26 cellular contexts compared by ENCODE assay signal in genomic region chr5:90930756-90931431, GRCh38.
A peak's percentile ranks its signal among the peaks of the same experiment; 100 is the strongest.
DNase-seq lines count a peak whose midpoint lies in the region; ATAC-seq and TF ChIP-seq lines count a peak whose summit lies in the region.
"Had no signal": no experiment of that assay in that cellular context is flagged by ENCODE, and none has a peak within 500 bp of the region (broad histone marks: within the 10 kb centered on the region; RNA-seq: fewer than 3 reads in every experiment).

No MANE protein-coding gene starts in this region.

- peak overlapping the region; percentile 15 for H3K27ac Mint-ChIP-seq in endodermal cell
- H3K27ac Mint-ChIP-seq: activated naive CD8-positive, alpha-beta T cell treated with anti-CD3 and anti-CD28 coated beads, Interleukin-2, amount 50 U/mL, for 24 hours; CD4-positive, CD25-positive, alpha-beta regulatory T cell had no signal

- peaks cover 14% of the 10 kb centered on the region for H3K4me1 Mint-ChIP-seq in endodermal cell

- no peak overlapping the region for H3K9ac ChIP-seq in endodermal cell (ENCODE audit: extremely low read depth, low read length, poor library complexity, severe bottlenecking)
- H3K9ac ChIP-seq in mesenchymal stem cell (ENCODE audit: low read length) = peak overlapping the region; percentile 60
- H3K9ac ChIP-seq: KMS-11 had no signal

- no peaks in the 10 kb centered on the region for H3K79me1 ChIP-seq in mesenchymal stem cell (replicated peaks; ENCODE audit: low read length, poor library complexity, severe bottlenecking)

- TF ChIP-seq CTCF in cardiac muscle cell (IDR thresholded peaks at IDR 0.05; ENCODE audit: low read depth, low read length) (no peak), endodermal cell (conservative IDR thresholded peaks at IDR 0.05) (no peak), psoas muscle (IDR thresholded peaks at IDR 0.05) (no peak)

- ATAC-seq in Right ventricle myocardium superior (ENCODE audit: poor library complexity) = no peak
- no peak for ATAC-seq in psoas muscle
- ATAC-seq in left ventricle myocardium superior = no peak
- ATAC-seq: activated naive CD8-positive, alpha-beta T cell treated with anti-CD3 and anti-CD28 coated beads, Interleukin-2, amount 50 U/mL, for 24 hours had no signal

- peak overlapping the region in 1 of 2 experiments; percentile 89 for H2BK12ac ChIP-seq in mesenchymal stem cell (ENCODE audit: low read length in 2 of 2)

- H3K27me3 ChIP-seq in cardiac muscle cell = no peaks in the 10 kb centered on the region
- H3K27me3 ChIP-seq in endodermal cell (ENCODE audit: control insufficient read depth, insufficient read depth, low read length, poor library complexity, severe bottlenecking) = no peaks in the 10 kb centered on the region
- no peaks in the 10 kb centered on the region for H3K27me3 ChIP-seq in mesenchymal stem cell (ENCODE audit: control insufficient read depth in 1 of 2, insufficient read depth in 1 of 2, low read length in 2 of 2)
- peaks cover 0 to 2% (median 0%) of the 10 kb centered on the region in 3 donors for H3K27me3 ChIP-seq in psoas muscle (ENCODE audit: insufficient read depth in 3 of 3, low read length in 2 of 3)
- H3K27me3 ChIP-seq: sigmoid colon, testis had no signal

- DNase-seq in cardiac muscle cell (ENCODE audit: low read depth in 1 of 2, low spot score in 1 of 2) = no peak
- no peak for DNase-seq in Right ventricle myocardium superior
- DNase-seq in endodermal cell = no peak
- no peak for DNase-seq in mesenchymal stem cell
- no peak for DNase-seq in psoas muscle
- no peak for DNase-seq in effector CD8-positive, alpha-beta T cell (lab: John Stamatoyannopoulos, UW)
- DNase-seq in left ventricle myocardium superior = no peak
- no peak for DNase-seq in HT-29 (ENCODE audit: low spot score)
- DNase-seq: activated CD4-positive, alpha-beta T cell treated with anti-CD3 and anti-CD28 coated beads for 4 hours; activated CD8-positive, alpha-beta memory T cell treated with anti-CD3 and anti-CD28 coated beads for 24 hours; activated gamma-delta T cell; activated naive CD8-positive, alpha-beta T cell treated with anti-CD3 and anti-CD28 coated beads, Interleukin-2, amount 50 U/mL, for 24 hours; activated T-cell treated with anti-CD3 and anti-CD28 coated beads, Interleukin-2, amount 50 U/mL, for 1 hour; CD4-positive, CD25-positive, alpha-beta regulatory T cell; cerebellar nuclear complex; GOT3; kidney; lower lobe of right lung; MM.1S; NCI-H2081; NCI-H774; sigmoid colon; stimulated activated naive CD4-positive, alpha-beta T cell treated with Interleukin-2 at 50 U/mL for 16 hours; T-helper 2 cell; testis had no signal

- no peak overlapping the region for H3K4me2 ChIP-seq in mesenchymal stem cell (ENCODE audit: low read length, poor library complexity, severe bottlenecking)
- H3K4me2 ChIP-seq: KMS-11 had no signal

- no peak overlapping the region for H4K8ac ChIP-seq in mesenchymal stem cell (ENCODE audit: low read length)

- peak overlapping the region; percentile 34 for H2BK120ac ChIP-seq in mesenchymal stem cell (ENCODE audit: low read depth, low read length)

- H3K4me3 ChIP-seq in cardiac muscle cell (no peak overlapping the region), endodermal cell (ENCODE audit: low read length) (no peak overlapping the region), mesenchymal stem cell (ENCODE audit: insufficient read depth in 1 of 2, low read depth in 1 of 2, low read length in 2 of 2) (no peak overlapping the region), psoas muscle (no peak overlapping the region)
- H3K4me3 ChIP-seq: lower lobe of right lung, sigmoid colon, testis had no signal

- H3K4me1 ChIP-seq in cardiac muscle cell (ENCODE audit: low read depth) (peaks cover 35% of the 10 kb centered on the region), endodermal cell (ENCODE audit: control insufficient read depth, insufficient read depth, low read length) (peaks cover 3% of the 10 kb centered on the region), mesenchymal stem cell (ENCODE audit: control insufficient read depth, insufficient read depth, low read depth, low read length) (no peaks in the 10 kb centered on the region), psoas muscle (no peaks in the 10 kb centered on the region)
- H3K4me1 ChIP-seq: testis had no signal

- no peak overlapping the region for H2AK5ac ChIP-seq in mesenchymal stem cell (ENCODE audit: low read length, severe bottlenecking)

- H3K14ac ChIP-seq in mesenchymal stem cell (ENCODE audit: low read length in 2 of 2) = no peak overlapping the region

- H3K9me3 ChIP-seq in cardiac muscle cell (ENCODE audit: low read depth) = no peaks in the 10 kb centered on the region
- peaks cover 10% of the 10 kb centered on the region for H3K9me3 ChIP-seq in endodermal cell (ENCODE audit: control insufficient read depth, low read length)
- H3K9me3 ChIP-seq in mesenchymal stem cell (ENCODE audit: control insufficient read depth, low read length) = no peaks in the 10 kb centered on the region
- H3K9me3 ChIP-seq in psoas muscle = no peaks in the 10 kb centered on the region
- H3K9me3 ChIP-seq: lower lobe of right lung, sigmoid colon, testis had no signal

- H3K4me3 Mint-ChIP-seq in endodermal cell = no peak overlapping the region
- H3K4me3 Mint-ChIP-seq: activated naive CD8-positive, alpha-beta T cell treated with anti-CD3 and anti-CD28 coated beads, Interleukin-2, amount 50 U/mL, for 24 hours; CD4-positive, CD25-positive, alpha-beta regulatory T cell had no signal

- peaks cover 14% of the 10 kb centered on the region for H3K9me3 Mint-ChIP-seq in endodermal cell
- H3K9me3 Mint-ChIP-seq: activated naive CD8-positive, alpha-beta T cell treated with anti-CD3 and anti-CD28 coated beads, Interleukin-2, amount 50 U/mL, for 24 hours had no signal

- H3K23ac ChIP-seq in mesenchymal stem cell (ENCODE audit: low read length in 2 of 2) = no peak overlapping the region

- H3K36me3 Mint-ChIP-seq in endodermal cell (ENCODE audit: low read depth) = peaks cover 16% of the 10 kb centered on the region
- H3K36me3 Mint-ChIP-seq: CD4-positive, CD25-positive, alpha-beta regulatory T cell had no signal

- 83 to 85% methylated on average over 1 to 4 of the region's 4 CpGs for WGBS in endodermal cell (ENCODE audit: insufficient coverage in 1 of 2, insufficient read length in 1 of 2), 2 experiments
- WGBS in mesenchymal stem cell = 70% methylated on average over 3 of the region's 4 CpGs
- WGBS in psoas muscle, 3 donors = 70 to 77% (median 75%) methylated on average over 4 of the region's 4 CpGs

- H2AFZ ChIP-seq in mesenchymal stem cell (ENCODE audit: low read depth, low read length) = no peak overlapping the region

- H2BK15ac ChIP-seq in mesenchymal stem cell (ENCODE audit: low read depth, poor library complexity, severe bottlenecking) = no peak overlapping the region

- H4K91ac ChIP-seq in mesenchymal stem cell (ENCODE audit: low read length) = no peak overlapping the region

- H3K27ac ChIP-seq in cardiac muscle cell (peak overlapping the region; percentile 49), endodermal cell (ENCODE audit: low read depth, low read length) (no peak overlapping the region), mesenchymal stem cell (ENCODE audit: low read length, poor library complexity, severe bottlenecking) (no peak overlapping the region), psoas muscle (no peak overlapping the region)
- H3K27ac ChIP-seq: KMS-11, lower lobe of right lung, sigmoid colon, testis had no signal

- H3K27me3 Mint-ChIP-seq in endodermal cell (ENCODE audit: insufficient read depth) = no peaks in the 10 kb centered on the region

- peak overlapping the region in 1 of 2 experiments; percentile 54 for H3K18ac ChIP-seq in mesenchymal stem cell (ENCODE audit: low read depth in 1 of 2, low read length in 2 of 2)

- H3K36me3 ChIP-seq in cardiac muscle cell = no peaks in the 10 kb centered on the region
- H3K36me3 ChIP-seq in endodermal cell (ENCODE audit: control insufficient read depth, insufficient read depth, low read length) = no peaks in the 10 kb centered on the region
- H3K36me3 ChIP-seq in mesenchymal stem cell (ENCODE audit: control insufficient read depth in 1 of 2, insufficient read depth in 2 of 2, low read depth in 1 of 2, low read length in 2 of 2) = no peaks in the 10 kb centered on the region
- H3K36me3 ChIP-seq in psoas muscle (ENCODE audit: insufficient read depth in 1 of 2, low read depth in 1 of 2) = no peaks in the 10 kb centered on the region
- H3K36me3 ChIP-seq: lower lobe of right lung, sigmoid colon had no signal

- no peak overlapping the region for H2BK5ac ChIP-seq in mesenchymal stem cell (ENCODE audit: low read depth, low read length, poor library complexity, severe bottlenecking)

- intact Hi-C loops in Right ventricle myocardium superior (cut with DNase I) (loop anchor here (5.0 to 10.0 kb wide), 3 partner anchors 164 to 486 kb away; no protein-coding TSS in a partner anchor), psoas muscle (cut with DNase I) (loop anchor here (10.0 kb wide), 4 partner anchors 174 to 484 kb away; partner anchors contain the start of gene ARRDC3 (in 1 of the 2)), left ventricle myocardium superior (cut with micrococcal nuclease) (loop anchor here (10.0 kb wide), 3 partner anchors 66 to 464 kb away; no protein-coding TSS in a partner anchor)

- H3K4ac ChIP-seq in mesenchymal stem cell (ENCODE audit: low read depth in 1 of 2, low read length in 2 of 2) = no peak overlapping the region
